ENCODE assay signal across 17 cellular contexts in genomic region chr17:67810464-67810863, GRCh38. TPM values are rescaled to one million over a fixed set of nuclear protein-coding genes. Genes with fewer than 3 reads are reported as not detected.
DNase-seq lines count a peak whose midpoint lies in the region; ATAC-seq, FAIRE-seq and TF ChIP-seq lines count a peak whose summit lies in the region.
"Had no signal": no experiment of that assay in that cellular context is flagged by ENCODE, and none has a peak within 500 bp of the region (broad histone marks: within the 10 kb centered on the region; RNA-seq: fewer than 3 reads in every experiment).

No MANE protein-coding gene starts in this region.

- in situ Hi-C loops in HepG2 (cut with HindIII; ENCODE audit: extremely low pct_ligation_motif_present, low pct_unique_long_range_greater_than_20kb) (no loop called here), ACHN (cut with HindIII; ENCODE audit: low pct_ligation_motif_present, low pct_unique_long_range_greater_than_20kb, low sequenced_read_pairs) (no loop called here)

- TF ChIP-seq EP300 in HepG2 (IDR thresholded peaks at IDR 0.05; ENCODE audit: low read depth in 2 of 2, low read length in 2 of 2), result no peak
- TF ChIP-seq EP300 in HepG2 (CRISPR knock-in tag; IDR thresholded peaks at IDR 0.05; ENCODE audit: borderline replicate concordance), result no peak

- H3K9me2 ChIP-seq in OCI-LY7 (ENCODE audit: insufficient read depth, low read length), result no peaks in the 10 kb centered on the region

- ATAC-seq in HepG2, result no peak
- ATAC-seq in right lobe of liver, result no peak
- ATAC-seq in activated B cell treated with CpG ODN at 0.5 μM for 24 hours (ENCODE audit: low read depth), result no peak
- no peak for ATAC-seq in stimulated activated memory B cell treated with anti-CD40 and anti-IgM and Interleukin-4, amounts not matched to agents 10 μg/mL and 1 μg/mL and 100 μg/mL, for 72 hours
- no peak for ATAC-seq in HG03457 (IDR thresholded peaks at IDR 0.05; ENCODE audit: unreplicated experiment)

- H3K4me2 ChIP-seq in HepG2 (ENCODE audit: low read depth, low read length) (no peak overlapping the region), OCI-LY7 (ENCODE audit: low read length) (no peak overlapping the region)

- peaks cover 46% of the 10 kb centered on the region for H3K4me1 Mint-ChIP-seq in activated B cell treated with CpG ODN at 0.5 μM for 24 hours
- H3K4me1 Mint-ChIP-seq in stimulated activated memory B cell treated with anti-CD40 and anti-IgM and Interleukin-4, amounts not matched to agents 10 μg/mL and 1 μg/mL and 100 μg/mL, for 72 hours, result peaks cover 38% of the 10 kb centered on the region

- H3K27ac Mint-ChIP-seq in activated B cell treated with CpG ODN at 0.5 μM for 24 hours, result peak overlapping the region; percentile 1
- H3K27ac Mint-ChIP-seq in stimulated activated memory B cell treated with anti-CD40 and anti-IgM and Interleukin-4, amounts not matched to agents 10 μg/mL and 1 μg/mL and 100 μg/mL, for 72 hours, result peak overlapping the region; percentile 3
- H3K27ac Mint-ChIP-seq: CD4-positive, alpha-beta T cell; IgD-negative memory B cell had no signal

- intact Hi-C loops in HepG2 (cut with micrococcal nuclease; ENCODE audit: unreplicated experiment), result no loop called here
- intact Hi-C loops in right lobe of liver (cut with DNase I), result no loop called here
- intact Hi-C loops in OCI-LY7 (cut with micrococcal nuclease; ENCODE audit: unreplicated experiment), result no loop called here
- intact Hi-C loops in activated B cell treated with CpG ODN at 0.5 μM for 24 hours (cut with micrococcal nuclease), result loop anchor here (10.0 kb wide), 2 partner anchors 236 to 394 kb away; no protein-coding TSS in a partner anchor

- H3K9ac ChIP-seq in HepG2 (ENCODE audit: insufficient read depth, low read depth, low read length), result no peak overlapping the region

- TF ChIP-seq CTCF in HepG2 (CRISPR knock-in tag; IDR thresholded peaks at IDR 0.05) (no peak), right lobe of liver (IDR thresholded peaks at IDR 0.05) (no peak), OCI-LY7 (conservative IDR thresholded peaks at IDR 0.05; ENCODE audit: low read length) (no peak), activated B cell treated with CpG ODN at 0.5 μM for 24 hours (IDR thresholded peaks at IDR 0.05) (no peak)

- CTCF ChIA-PET in HepG2 (lab: Yijun Ruan, JAX; ENCODE audit: low intra/inter-chr PET ratio, low total read pairs), result no interaction called here
- CTCF ChIA-PET in OCI-LY7 (lab: Charles Lee; ENCODE audit: unreplicated experiment), result no interaction called here
- CTCF ChIA-PET in activated B cell treated with CpG ODN at 0.5 μM for 24 hours (lab: Charles Lee), result interaction anchor here (1.7 kb wide), 1 partner anchor 10 kb away, joined by 11 read pairs; no protein-coding TSS in a partner anchor

- BruUV-seq in HepG2 (replicated peaks; lab: Mats Ljungman, UMichigan) (no TSS peak), OCI-LY7 (replicated peaks; lab: Mats Ljungman, UMichigan) (no TSS peak)

- H3K27me3 Mint-ChIP-seq in activated B cell treated with CpG ODN at 0.5 μM for 24 hours, result no peaks in the 10 kb centered on the region
- no peaks in the 10 kb centered on the region for H3K27me3 Mint-ChIP-seq in stimulated activated memory B cell treated with anti-CD40 and anti-IgM and Interleukin-4, amounts not matched to agents 10 μg/mL and 1 μg/mL and 100 μg/mL, for 72 hours

- no peak overlapping the region for H3K27ac ChIP-seq in HepG2 (ENCODE audit: extremely low read length, insufficient read depth, low read length)
- H3K27ac ChIP-seq in right lobe of liver, result no peak overlapping the region
- no peak overlapping the region for H3K27ac ChIP-seq in OCI-LY7 (ENCODE audit: low read depth, low read length, poor library complexity, severe bottlenecking)

- H3K79me2 ChIP-seq in HepG2 (ENCODE audit: insufficient read depth, low read length) (no peaks in the 10 kb centered on the region), OCI-LY7 (ENCODE audit: insufficient read depth, low read depth, low read length) (no peaks in the 10 kb centered on the region)

- TF ChIP-seq POLR2A in HepG2 (IDR thresholded peaks at IDR 0.05; ENCODE audit: insufficient read depth in 1 of 2, low read depth in 2 of 2, low read length in 2 of 2) (no peak), right lobe of liver (IDR thresholded peaks at IDR 0.05) (no peak)

- POLR2A ChIA-PET in HepG2 (lab: Yijun Ruan, JAX), result no interaction called here
- POLR2A ChIA-PET in OCI-LY7 (lab: Charles Lee), result interaction anchor here (0.5 to 1.8 kb wide), 6 partner anchors 9 to 223 kb away, joined by 3 to 8 read pairs (median 5); no protein-coding TSS in a partner anchor
- POLR2A ChIA-PET in activated B cell treated with CpG ODN at 0.5 μM for 24 hours (lab: Charles Lee), result interaction anchor here (1.1 to 2.2 kb wide), 3 partner anchors 8 to 14 kb away, joined by 4 to 20 read pairs (median 13); partner anchors contain the start of gene BPTF

- H3K4me1 ChIP-seq in HepG2 (ENCODE audit: insufficient read depth, low read length), result no peaks in the 10 kb centered on the region
- no peaks in the 10 kb centered on the region for H3K4me1 ChIP-seq in right lobe of liver
- H3K4me1 ChIP-seq in OCI-LY7 (ENCODE audit: insufficient read depth, low read length, poor library complexity, severe bottlenecking), result peaks cover 47% of the 10 kb centered on the region

- H3K4me3 Mint-ChIP-seq in activated B cell treated with CpG ODN at 0.5 μM for 24 hours, result no peak overlapping the region
- H3K4me3 Mint-ChIP-seq in stimulated activated memory B cell treated with anti-CD40 and anti-IgM and Interleukin-4, amounts not matched to agents 10 μg/mL and 1 μg/mL and 100 μg/mL, for 72 hours, result no peak overlapping the region
- H3K4me3 Mint-ChIP-seq: CD4-positive, alpha-beta T cell; IgD-negative memory B cell had no signal

- H2AFZ ChIP-seq in HepG2 (ENCODE audit: low read length) (no peak overlapping the region), OCI-LY7 (ENCODE audit: low read length) (peak overlapping the region; percentile 39; the same call in 1 of the 2 replicates)

- H3K27me3 ChIP-seq in HepG2 (ENCODE audit: control insufficient read depth in 1 of 2, insufficient read depth in 2 of 2, low read length in 2 of 2), result no peaks in the 10 kb centered on the region; a peak in 2 of 5 replicates
- no peaks in the 10 kb centered on the region for H3K27me3 ChIP-seq in right lobe of liver

- FAIRE-seq in HepG2 (lab: Jason Lieb, UNC), result no peak
- FAIRE-seq: G401.6, GM12892, H54 had no signal

- H3K36me3 Mint-ChIP-seq in activated B cell treated with CpG ODN at 0.5 μM for 24 hours (ENCODE audit: low read depth), result no peaks in the 10 kb centered on the region
- H3K36me3 Mint-ChIP-seq in stimulated activated memory B cell treated with anti-CD40 and anti-IgM and Interleukin-4, amounts not matched to agents 10 μg/mL and 1 μg/mL and 100 μg/mL, for 72 hours, result no peaks in the 10 kb centered on the region
- H3K36me3 Mint-ChIP-seq: IgD-negative memory B cell had no signal

- no peaks in the 10 kb centered on the region for H4K20me1 ChIP-seq in HepG2 (ENCODE audit: insufficient read depth, low read length)
- H4K20me1 ChIP-seq in OCI-LY7 (ENCODE audit: insufficient read depth, low read length), result no peaks in the 10 kb centered on the region

- H3K9me3 Mint-ChIP-seq in activated B cell treated with CpG ODN at 0.5 μM for 24 hours, result no peaks in the 10 kb centered on the region
- H3K9me3 Mint-ChIP-seq in stimulated activated memory B cell treated with anti-CD40 and anti-IgM and Interleukin-4, amounts not matched to agents 10 μg/mL and 1 μg/mL and 100 μg/mL, for 72 hours, result no peaks in the 10 kb centered on the region
- H3K9me3 Mint-ChIP-seq: CD4-positive, alpha-beta T cell; IgD-negative memory B cell had no signal

- DNase-seq in HepG2 (ENCODE audit: low spot score) (no peak), right lobe of liver (no peak), OCI-LY7 (ENCODE audit: low spot score) (no peak), activated B cell treated with CpG ODN at 0.5 μM for 24 hours (no peak), ACHN (no peak)
- no peak for DNase-seq in activated CD8-positive, alpha-beta memory T cell treated with anti-CD3 and anti-CD28 coated beads, Interleukin-2, amount 50 U/mL, for 48 hours
- DNase-seq: 8988T; C1 segment of cervical spinal cord; Calu3; CD4-positive, alpha-beta T cell; DMS 273 treated with DMSO at 0.1 percent for 48 hours had no signal

- no peak overlapping the region for H3K4me3 ChIP-seq in HepG2 (replicated peaks in 1 of 3; ENCODE audit: insufficient read depth in 1 of 3, low read depth in 2 of 3, low read length in 3 of 3)
- H3K4me3 ChIP-seq in right lobe of liver, result no peak overlapping the region
- H3K4me3 ChIP-seq in OCI-LY7 (ENCODE audit: low read depth, low read length, poor library complexity, severe bottlenecking), result no peak overlapping the region

- WGBS in HepG2 (ENCODE audit: low lambda C conversion rate), result 8% methylated on average over 1 of the region's 1 CpG
- 67% methylated on average over 1 of the region's 1 CpG for WGBS in right lobe of liver (ENCODE audit: insufficient coverage, low coverage, low lambda C conversion rate, missing lambda C conversion rate)

- TF ChIP-seq RAD21 in HepG2 (CRISPR knock-in tag; IDR thresholded peaks at IDR 0.05), result no peak

- no peaks in the 10 kb centered on the region for H3K36me3 ChIP-seq in HepG2 (replicated peaks in 1 of 2; ENCODE audit: control insufficient read depth in 1 of 2, insufficient read depth in 2 of 2, low read length in 2 of 2)
- H3K36me3 ChIP-seq in right lobe of liver, result no peaks in the 10 kb centered on the region
- H3K36me3 ChIP-seq in OCI-LY7 (ENCODE audit: insufficient read depth, low read length), result no peaks in the 10 kb centered on the region

- H3K9me3 ChIP-seq in HepG2 (ENCODE audit: low read length), result no peaks in the 10 kb centered on the region
- no peaks in the 10 kb centered on the region for H3K9me3 ChIP-seq in right lobe of liver
- no peaks in the 10 kb centered on the region; the same call in 1 of the 2 replicates for H3K9me3 ChIP-seq in OCI-LY7 (ENCODE audit: low read length)

RNA-seq across cellular contexts. Expression of gene BPTF, which starts 14.8 kb away (rescaled TPM):
- total RNA-seq in HepG2 (2016; rRNA removed; fragmentation: Illumina TruSeq; extraction: Trizol) (43.5 and 73.1 TPM in 2 replicates), right lobe of liver (10 to 100 TPM; 25.8 to 35.1 (median 31.3) TPM), OCI-LY7 (2022) (211 and 212 TPM in 2 replicates), activated B cell treated with CpG ODN at 0.5 μM for 24 hours (166 and 174 TPM in 2 replicates)
- total RNA-seq in HepG2 (2016; cell fraction: cytosol; rRNA removed; fragmentation: Illumina TruSeq; extraction: Trizol; ENCODE audit: low read depth), result 43.8 and 50.6 TPM in 2 replicates
- 44.3 and 67.7 TPM in 2 replicates for total RNA-seq in HepG2 (2016; cell fraction: insoluble cytoplasmic fraction; rRNA removed; fragmentation: Illumina TruSeq; extraction: Trizol)
- 38.8 and 41.1 TPM in 2 replicates for total RNA-seq in HepG2 (2016; cell fraction: membrane; rRNA removed; fragmentation: Illumina TruSeq; extraction: Trizol)
- total RNA-seq in HepG2 (2016; cell fraction: nucleus; rRNA removed; fragmentation: Illumina TruSeq; extraction: Trizol), result 88.3 and 95.6 TPM in 2 replicates
- 52.9 and 66.1 TPM in 2 replicates for polyA plus RNA-seq in HepG2 (2011; rRNA removed)
- polyA plus RNA-seq in HepG2 (2011; cell fraction: cytosol; rRNA removed), result 28.6 and 29.5 TPM in 2 replicates
- polyA plus RNA-seq in HepG2 (2011; cell fraction: nucleus; rRNA removed), result 80.0 and 94.4 TPM in 2 replicates
- 38.6 and 42.7 TPM in 2 replicates for polyA plus RNA-seq in HepG2 (2012)
- polyA plus RNA-seq in HepG2 (2016; cell fraction: cytosol; fragmentation: Illumina TruSeq; extraction: Trizol; ENCODE audit: low read depth), result 3.2 and 3.5 TPM in 2 replicates
- 59.3 and 75.0 TPM in 2 replicates for polyA plus RNA-seq in HepG2 (2016; cell fraction: insoluble cytoplasmic fraction; fragmentation: Illumina TruSeq; extraction: Trizol; ENCODE audit: low read depth)
- polyA plus RNA-seq in HepG2 (2016; cell fraction: membrane; fragmentation: Illumina TruSeq; extraction: Trizol; ENCODE audit: low read depth), result 7.4 and 10.9 TPM in 2 replicates
- polyA plus RNA-seq in HepG2 (2016; cell fraction: nucleus; fragmentation: Illumina TruSeq; extraction: Trizol; ENCODE audit: insufficient read depth, low read depth), result 98.3 and 108 TPM in 2 replicates
- polyA minus RNA-seq in HepG2 (2011; rRNA and poly(A)+ RNA removed; ENCODE audit: low replicate concordance), result 88.0 and 94.4 TPM in 2 replicates
- polyA minus RNA-seq in HepG2 (2011; cell fraction: cytosol; rRNA and poly(A)+ RNA removed), result 57.8 and 66.8 TPM in 2 replicates
- 144 and 152 TPM in 2 replicates for polyA minus RNA-seq in HepG2 (2011; cell fraction: nucleus; rRNA and poly(A)+ RNA removed)
- total RNA-seq in OCI-LY7 (2014; rRNA removed; shearing (Covaris generic)), result 86.1 and 104 TPM in 2 replicates
